2 cellular contexts compared by ENCODE assay signal in genomic region chr17:63626551-63627228, GRCh38.
TF ChIP-seq lines count a peak whose summit lies in the region.

No MANE protein-coding gene starts in this region.

TF ChIP-seq in SK-N-SH, 30 proteins besides CTCF, POLR2A, EP300 and RAD21 (continued from another document):
- no peak for TF ChIP-seq USF1 (IDR thresholded peaks at IDR 0.05; ENCODE audit: borderline replicate concordance, low read depth)
TF ChIP-seq in SK-N-SH: peak in this region for 1.

TF ChIP-seq in SK-N-SH treated with all-trans-retinoic acid at 6 μM for 48 hours, 23 proteins besides CTCF, POLR2A, EP300 and RAD21 (continued from another document):
- TF ChIP-seq PATZ1 (CRISPR knock-in tag; IDR thresholded peaks at IDR 0.05; ENCODE audit: borderline replicate concordance) (no peak), CREB5 (CRISPR knock-in tag; IDR thresholded peaks at IDR 0.05; ENCODE audit: low read depth) (no peak), TCF4 (CRISPR knock-in tag; IDR thresholded peaks at IDR 0.05; ENCODE audit: borderline replicate concordance) (no peak), TSHZ2 (CRISPR knock-in tag; IDR thresholded peaks at IDR 0.05) (no peak)
